ENCODE assay signal across 15 cellular contexts in genomic region chr16:76164970-76165558, GRCh38.
"Had no signal": no experiment of that assay in that cellular context is flagged by ENCODE, and none has a peak within 500 bp of the region (broad histone marks: within the 10 kb centered on the region; RNA-seq: fewer than 3 reads in every experiment).

No MANE protein-coding gene starts in this region.

- H3K27ac Mint-ChIP-seq: activated CD4-positive, alpha-beta memory T cell treated with anti-CD3 and anti-CD28 coated beads, Interleukin-2, amount 10 ng/mL, durations not matched to agents 7 days and 5 days; activated CD4-positive, alpha-beta T cell treated with anti-CD3 and anti-CD28 coated beads for 36 hours; activated naive CD8-positive, alpha-beta T cell treated with anti-CD3 and anti-CD28 coated beads for 36 hours had no signal

- ATAC-seq: activated CD4-positive, alpha-beta T cell treated with anti-CD3 and anti-CD28 coated beads for 36 hours had no signal

- H3K36me3 Mint-ChIP-seq: activated naive CD8-positive, alpha-beta T cell treated with anti-CD3 and anti-CD28 coated beads for 36 hours had no signal

- H3K4me3 ChIP-seq: dorsolateral prefrontal cortex, hepatocyte, ovary, stomach, thoracic aorta had no signal

- DNase-seq: activated CD4-positive, alpha-beta memory T cell treated with anti-CD3 and anti-CD28 coated beads, Interleukin-2, amount 10 ng/mL, durations not matched to agents 7 days and 5 days; activated CD4-positive, alpha-beta T cell treated with anti-CD3 and anti-CD28 coated beads for 36 hours; activated gamma-delta T cell; activated naive CD8-positive, alpha-beta T cell treated with anti-CD3 and anti-CD28 coated beads for 36 hours; activated T-cell treated with anti-CD3 and anti-CD28 coated beads, Interleukin-2, amount 50 U/mL, for 48 hours; dorsolateral prefrontal cortex; kidney; mesendoderm; ovary; stimulated activated CD4-positive, alpha-beta T cell treated with anti-CD3 and anti-CD28 coated beads, Interleukin-15, amount 100 ng/mL, for 24 hours; stimulated activated CD4-positive, alpha-beta T cell treated with anti-CD3 and anti-CD28 coated beads, Interleukin-4, amount 100 ng/mL, for 24 hours; stomach; WERI-Rb-1 had no signal

- H3K27me3 Mint-ChIP-seq: activated CD4-positive, alpha-beta memory T cell treated with anti-CD3 and anti-CD28 coated beads, Interleukin-2, amount 10 ng/mL, durations not matched to agents 7 days and 5 days; activated CD4-positive, alpha-beta T cell treated with anti-CD3 and anti-CD28 coated beads for 36 hours; activated naive CD8-positive, alpha-beta T cell treated with anti-CD3 and anti-CD28 coated beads for 36 hours had no signal

- H3K36me3 ChIP-seq: ovary, stomach, thoracic aorta, WERI-Rb-1 had no signal

- H3K27me3 ChIP-seq: dorsolateral prefrontal cortex, hepatocyte, ovary, stomach had no signal

- H3K9me3 Mint-ChIP-seq: activated naive CD8-positive, alpha-beta T cell treated with anti-CD3 and anti-CD28 coated beads for 36 hours had no signal

- H3K4me2 ChIP-seq: hepatocyte had no signal

- H3K79me2 ChIP-seq: hepatocyte had no signal

- H3K9me3 ChIP-seq: ovary, thoracic aorta had no signal

- H3K27ac ChIP-seq: dorsolateral prefrontal cortex, hepatocyte, ovary, stomach, thoracic aorta, WERI-Rb-1 had no signal

- H3K4me1 Mint-ChIP-seq: activated CD4-positive, alpha-beta memory T cell treated with anti-CD3 and anti-CD28 coated beads, Interleukin-2, amount 10 ng/mL, durations not matched to agents 7 days and 5 days; activated CD4-positive, alpha-beta T cell treated with anti-CD3 and anti-CD28 coated beads for 36 hours; activated naive CD8-positive, alpha-beta T cell treated with anti-CD3 and anti-CD28 coated beads for 36 hours had no signal

- H3K4me1 ChIP-seq: stomach had no signal

- H3K4me3 Mint-ChIP-seq: activated CD4-positive, alpha-beta memory T cell treated with anti-CD3 and anti-CD28 coated beads, Interleukin-2, amount 10 ng/mL, durations not matched to agents 7 days and 5 days; activated CD4-positive, alpha-beta T cell treated with anti-CD3 and anti-CD28 coated beads for 36 hours; activated naive CD8-positive, alpha-beta T cell treated with anti-CD3 and anti-CD28 coated beads for 36 hours had no signal

- H2AFZ ChIP-seq: hepatocyte had no signal
